ENCODE assay signal across 26 cellular contexts in the genomic region with DNA sequence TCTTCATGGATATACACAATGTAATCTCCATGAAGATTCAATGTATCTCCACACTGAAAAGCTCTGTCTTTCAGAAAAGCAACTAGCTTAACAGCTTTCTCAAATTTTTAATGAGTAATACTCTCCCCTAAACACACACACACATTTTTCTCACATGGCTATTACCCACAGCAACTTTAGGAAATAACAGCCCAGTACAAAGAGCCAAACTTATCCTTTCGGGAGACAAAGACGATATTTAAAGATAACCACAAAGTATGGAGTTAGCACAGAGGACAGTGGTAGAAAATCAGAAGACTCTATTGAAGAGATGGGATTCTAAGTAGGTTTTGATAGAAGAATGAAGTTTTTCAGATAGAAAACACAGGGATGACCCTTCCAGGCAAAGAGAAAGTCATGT.
A peak's percentile ranks its signal among the peaks of the same experiment; 100 is the strongest.
DNase-seq lines count a peak whose midpoint lies in the region; ATAC-seq and TF ChIP-seq lines count a peak whose summit lies in the region.
"Had no signal": no experiment of that assay in that cellular context is flagged by ENCODE, and none has a peak within 500 bp of the region (broad histone marks: within the 10 kb centered on the region; RNA-seq: fewer than 3 reads in every experiment).

No MANE protein-coding gene starts in this region.

- H3K4me1 Mint-ChIP-seq in chondrocyte (ENCODE audit: low read depth) (peaks cover 70% of the 10 kb centered on the region), nephron progenitor cell (peaks cover 33% of the 10 kb centered on the region)
- H3K4me1 Mint-ChIP-seq: stimulated activated naive CD8-positive, alpha-beta T cell treated with anti-CD3 and anti-CD28 coated beads, Interleukin-15, amount 100 ng/mL, for 72 hours had no signal

- POLR2A ChIA-PET in Panc1 (lab: Charles Lee) = no interaction called here

- in situ Hi-C loops in Panc1 (cut with HindIII; ENCODE audit: low pct_unique_long_range_greater_than_20kb, low sequenced_read_pairs) = no loop called here

- no peaks in the 10 kb centered on the region for H3K36me3 ChIP-seq in Panc1 (ENCODE audit: control insufficient read depth, insufficient read depth, low read length)
- no peaks in the 10 kb centered on the region for H3K36me3 ChIP-seq in osteoblast (ENCODE audit: insufficient read depth, low read length)
- H3K36me3 ChIP-seq: breast epithelium, HAP-1, neutrophil, tibial nerve had no signal

- TF ChIP-seq CTCF in Panc1 (IDR thresholded peaks at IDR 0.05) (no peak), chondrocyte (IDR thresholded peaks at IDR 0.05) (no peak), osteoblast (IDR thresholded peaks at IDR 0.05; ENCODE audit: extremely low read depth, low read depth, low read length) (no peak), nephron progenitor cell (IDR thresholded peaks at IDR 0.05) (no peak)

- peak overlapping the region; percentile 58 for H3K4me2 ChIP-seq in osteoblast (ENCODE audit: insufficient read depth, low read length)
- H3K4me2 ChIP-seq: A549, KMS-11 had no signal

- H3K27ac Mint-ChIP-seq in chondrocyte (ENCODE audit: unreplicated experiment) (peak overlapping the region; percentile 19), nephron progenitor cell (no peak overlapping the region)
- H3K27ac Mint-ChIP-seq: activated CD4-positive, alpha-beta T cell treated with anti-CD3 and anti-CD28 coated beads, Interleukin-2, amount 10 ng/mL, durations not matched to agents 24 days and 14 days; B cell; CD8-positive, alpha-beta T cell; immature natural killer cell; stimulated activated naive CD8-positive, alpha-beta T cell treated with anti-CD3 and anti-CD28 coated beads, Interleukin-15, amount 100 ng/mL, for 72 hours had no signal

- H3K79me2 ChIP-seq in osteoblast (ENCODE audit: insufficient read depth, low read length) = no peaks in the 10 kb centered on the region

- no peak overlapping the region for H3K4me3 Mint-ChIP-seq in chondrocyte (ENCODE audit: unreplicated experiment)
- H3K4me3 Mint-ChIP-seq in nephron progenitor cell = no peak overlapping the region
- H3K4me3 Mint-ChIP-seq: activated CD4-positive, alpha-beta T cell treated with anti-CD3 and anti-CD28 coated beads, Interleukin-2, amount 10 ng/mL, durations not matched to agents 24 days and 14 days; B cell; CD8-positive, alpha-beta T cell; immature natural killer cell; stimulated activated naive CD8-positive, alpha-beta T cell treated with anti-CD3 and anti-CD28 coated beads, Interleukin-15, amount 100 ng/mL, for 72 hours had no signal

- peak overlapping the region; percentile 37 for H2AFZ ChIP-seq in osteoblast (ENCODE audit: low read length)

- intact Hi-C loops in Panc1 (cut with micrococcal nuclease; ENCODE audit: unreplicated experiment) = no loop called here

- H3K36me3 Mint-ChIP-seq in chondrocyte (ENCODE audit: low read depth) (no peaks in the 10 kb centered on the region), nephron progenitor cell (ENCODE audit: low read depth) (no peaks in the 10 kb centered on the region)
- H3K36me3 Mint-ChIP-seq: CD8-positive, alpha-beta T cell had no signal

- peak; percentile 50 for DNase-seq in EH (ENCODE audit: low read depth)
- DNase-seq in Panc1 (ENCODE audit: low read depth, low spot score) = no peak
- no peak for DNase-seq in chondrocyte (ENCODE audit: low spot score)
- peak; percentile 29 for DNase-seq in osteoblast (ENCODE audit: insufficient read length, low spot score, missing footprints)
- no peak for DNase-seq in SW480 (ENCODE audit: low spot score)
- no peak for DNase-seq in nephron progenitor cell
- DNase-seq in NK-92 (lab: John Stamatoyannopoulos, UW; ENCODE audit: unreplicated experiment) = no peak
- DNase-seq: activated CD4-positive, alpha-beta T cell treated with anti-CD3 and anti-CD28 coated beads, Interleukin-2, amount 10 ng/mL, durations not matched to agents 24 days and 14 days; activated T-cell treated with anti-CD3 and anti-CD28 coated beads, Interleukin-2, amount 50 U/mL, for 48 hours; CD8-positive, alpha-beta T cell; DMS 273 treated with DMSO at 0.1 percent for 48 hours; immature natural killer cell; left colon; NCI-H1417; NCI-H2029 treated with DMSO at 0.1 percent for 48 hours; NCI-H345; stimulated activated naive CD8-positive, alpha-beta T cell treated with anti-CD3 and anti-CD28 coated beads, Interleukin-15, amount 100 ng/mL, for 72 hours had no signal

- H3K9me3 Mint-ChIP-seq in chondrocyte (ENCODE audit: low read depth) (peaks cover 6% of the 10 kb centered on the region), nephron progenitor cell (no peaks in the 10 kb centered on the region)
- H3K9me3 Mint-ChIP-seq: activated CD4-positive, alpha-beta T cell treated with anti-CD3 and anti-CD28 coated beads, Interleukin-2, amount 10 ng/mL, durations not matched to agents 24 days and 14 days; CD8-positive, alpha-beta T cell; immature natural killer cell; stimulated activated naive CD8-positive, alpha-beta T cell treated with anti-CD3 and anti-CD28 coated beads, Interleukin-15, amount 100 ng/mL, for 72 hours had no signal

- CTCF ChIA-PET in Panc1 (lab: Charles Lee) = no interaction called here

- no peaks in the 10 kb centered on the region for H4K20me1 ChIP-seq in osteoblast (ENCODE audit: insufficient read depth, low read length)

- no peaks in the 10 kb centered on the region for H3K27me3 Mint-ChIP-seq in chondrocyte (ENCODE audit: low read depth)
- peaks cover 2% of the 10 kb centered on the region for H3K27me3 Mint-ChIP-seq in nephron progenitor cell (ENCODE audit: low read depth, poor library complexity)
- H3K27me3 Mint-ChIP-seq: B cell; stimulated activated naive CD8-positive, alpha-beta T cell treated with anti-CD3 and anti-CD28 coated beads, Interleukin-15, amount 100 ng/mL, for 72 hours had no signal

- H3K27me3 ChIP-seq in Panc1 (ENCODE audit: control insufficient read depth, insufficient read depth, low read length) (no peaks in the 10 kb centered on the region), osteoblast (ENCODE audit: insufficient read depth, low read length) (no peaks in the 10 kb centered on the region)
- H3K27me3 ChIP-seq: breast epithelium, neutrophil, tibial nerve had no signal

- peak overlapping the region; percentile 97; the same call in 1 of the 2 replicates for H3K27ac ChIP-seq in Panc1 (ENCODE audit: low read length)
- peak overlapping the region; percentile 83 for H3K27ac ChIP-seq in osteoblast (ENCODE audit: low read depth, low read length)
- H3K27ac ChIP-seq: A549, KMS-11, neutrophil had no signal

- no TSS peak for BruUV-seq in Panc1 (replicated peaks; lab: Mats Ljungman, UMichigan)

- H3K9me3 ChIP-seq in Panc1 (ENCODE audit: control insufficient read depth, insufficient read depth, low read depth, low read length) = 0 out of 2 replicates have a peak, but pooled peaks cover 5% of the 10 kb centered on the region
- H3K9me3 ChIP-seq in osteoblast (ENCODE audit: low read depth, low read length) = no peaks in the 10 kb centered on the region
- H3K9me3 ChIP-seq: A549, breast epithelium, HAP-1, neutrophil, tibial nerve had no signal

- H3K4me1 ChIP-seq in Panc1 (ENCODE audit: control insufficient read depth, insufficient read depth, low read length) (peaks cover 11% of the 10 kb centered on the region), osteoblast (ENCODE audit: insufficient read depth, low read length) (peaks cover 62% of the 10 kb centered on the region)
- H3K4me1 ChIP-seq: breast epithelium, HAP-1 had no signal

- H3K4me3 ChIP-seq in Panc1 (ENCODE audit: low read depth in 2 of 2, low read length in 2 of 2) (no peak overlapping the region), osteoblast (ENCODE audit: insufficient read depth, low read length) (no peak overlapping the region)
- H3K4me3 ChIP-seq: A549, breast epithelium, coronary artery, HAP-1, tibial nerve had no signal

- ATAC-seq in Panc1 = no peak
- no peak for ATAC-seq in GM21576 (IDR thresholded peaks at IDR 0.05; ENCODE audit: unreplicated experiment)
- ATAC-seq: A549; CD8-positive, alpha-beta T cell; left colon; stimulated activated naive CD8-positive, alpha-beta T cell treated with anti-CD3 and anti-CD28 coated beads, Interleukin-15, amount 100 ng/mL, for 72 hours had no signal

Comparison
In these comparisons a context has a peak if more than half of its experiments do, and no peak if none do; other contexts are left out.
1. DNase-seq: peak in EH (single experiment) and osteoblast (single experiment); none in Panc1 (single experiment), chondrocyte (single experiment), SW480 (single experiment), nephron progenitor cell (single experiment) and NK-92 (single experiment).